19 cellular contexts compared by ENCODE assay signal in genomic region chr18:73381361-73382031, GRCh38.
"Had no signal": no experiment of that assay in that cellular context is flagged by ENCODE, and none has a peak within 500 bp of the region (broad histone marks: within the 10 kb centered on the region; RNA-seq: fewer than 3 reads in every experiment).

No MANE protein-coding gene starts in this region.

- H3K27ac Mint-ChIP-seq: naive thymus-derived CD4-positive, alpha-beta T cell; nephron progenitor cell; stimulated activated effector memory CD8-positive, alpha-beta T cell treated with anti-CD3 and anti-CD28 coated beads, Interleukin-12 subunit alpha, Interleukin-12 subunit beta, amount 100 ng/mL, for 72 hours; type B pancreatic cell had no signal

- H3K36me3 Mint-ChIP-seq: naive thymus-derived CD4-positive, alpha-beta T cell; stimulated activated effector memory CD8-positive, alpha-beta T cell treated with anti-CD3 and anti-CD28 coated beads, Interleukin-12 subunit alpha, Interleukin-12 subunit beta, amount 100 ng/mL, for 72 hours; type B pancreatic cell had no signal

- H3K9me3 Mint-ChIP-seq: type B pancreatic cell had no signal

- H3K4me3 ChIP-seq: heart left ventricle, psoas muscle, right lobe of liver, suprapubic skin, thyroid gland had no signal

- DNase-seq: effector memory CD4-positive, alpha-beta T cell; heart left ventricle; hippocampal formation; kidney glomerular epithelial cell; naive thymus-derived CD4-positive, alpha-beta T cell; nephron progenitor cell; psoas muscle; retina; right lobe of liver; stimulated activated CD4-positive, alpha-beta T cell treated with anti-CD3 and anti-CD28 coated beads, Interleukin-4, amount 100 ng/mL, for 1 hour; stimulated activated CD8-positive, alpha-beta memory T cell treated with anti-CD3 and anti-CD28 coated beads, Interleukin-4, amount 100 ng/mL, for 48 hours; stimulated activated naive CD8-positive, alpha-beta T cell treated with anti-CD3 and anti-CD28 coated beads, Interleukin-15, Interleukin-2, amounts not matched to agents 100 U/mL and 50 U/mL, for 24 hours; thyroid gland had no signal

- H3K4me3 Mint-ChIP-seq: naive thymus-derived CD4-positive, alpha-beta T cell; nephron progenitor cell; stimulated activated effector memory CD8-positive, alpha-beta T cell treated with anti-CD3 and anti-CD28 coated beads, Interleukin-12 subunit alpha, Interleukin-12 subunit beta, amount 100 ng/mL, for 72 hours; type B pancreatic cell had no signal

- FAIRE-seq: endometrium, frontal cortex, urothelium cell line had no signal

- H3K27me3 ChIP-seq: heart left ventricle, right lobe of liver, suprapubic skin, thyroid gland had no signal

- H3K9me3 ChIP-seq: heart left ventricle, psoas muscle, right lobe of liver, suprapubic skin, thyroid gland had no signal

- H3K36me3 ChIP-seq: heart left ventricle, right lobe of liver, suprapubic skin, thyroid gland had no signal

- H3K27me3 Mint-ChIP-seq: naive thymus-derived CD4-positive, alpha-beta T cell; type B pancreatic cell had no signal

- ATAC-seq: heart left ventricle; naive thymus-derived CD4-positive, alpha-beta T cell; psoas muscle; right lobe of liver; stimulated activated effector memory CD8-positive, alpha-beta T cell treated with anti-CD3 and anti-CD28 coated beads, Interleukin-12 subunit alpha, Interleukin-12 subunit beta, amount 100 ng/mL, for 72 hours; stimulated activated naive CD8-positive, alpha-beta T cell treated with anti-CD3 and anti-CD28 coated beads, Interleukin-15, Interleukin-2, amounts not matched to agents 100 U/mL and 50 U/mL, for 24 hours had no signal

- H3K4me1 Mint-ChIP-seq: naive thymus-derived CD4-positive, alpha-beta T cell; nephron progenitor cell; stimulated activated effector memory CD8-positive, alpha-beta T cell treated with anti-CD3 and anti-CD28 coated beads, Interleukin-12 subunit alpha, Interleukin-12 subunit beta, amount 100 ng/mL, for 72 hours had no signal

- H3K4me1 ChIP-seq: heart left ventricle, psoas muscle, right lobe of liver, suprapubic skin, thyroid gland had no signal

- H3K27ac ChIP-seq: heart left ventricle, psoas muscle, right lobe of liver, suprapubic skin, thyroid gland had no signal
